19 cellular contexts compared by ENCODE assay signal in the genomic region with DNA sequence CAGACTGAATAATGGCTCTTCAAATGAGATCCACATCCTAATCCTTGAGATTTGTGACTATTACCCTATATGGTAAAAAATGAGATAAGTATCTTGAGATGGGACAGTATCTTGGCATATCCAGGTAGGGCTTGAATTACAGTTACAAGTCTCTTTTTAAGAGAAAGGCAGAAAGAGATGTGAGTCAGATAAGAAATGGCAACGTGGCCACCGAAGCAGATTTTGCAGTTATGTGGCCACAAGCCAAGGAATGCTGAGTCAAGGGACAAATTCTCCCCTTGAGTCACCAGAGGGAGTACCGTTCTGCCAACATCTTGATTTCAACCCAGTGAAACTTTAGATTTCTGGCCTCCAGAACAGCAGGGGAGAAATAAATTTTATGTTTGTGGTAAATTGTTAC.
DNase-seq lines count a peak whose midpoint lies in the region; ATAC-seq, FAIRE-seq and TF ChIP-seq lines count a peak whose summit lies in the region.
"Had no signal": no experiment of that assay in that cellular context is flagged by ENCODE, and none has a peak within 500 bp of the region (broad histone marks: within the 10 kb centered on the region; RNA-seq: fewer than 3 reads in every experiment).

No MANE protein-coding gene starts in this region.

- FAIRE-seq in HepG2 (lab: Jason Lieb, UNC): no peak
- FAIRE-seq: GM12878 had no signal

- no peaks in the 10 kb centered on the region for H3K9me3 ChIP-seq in HepG2 (ENCODE audit: low read length)
- H3K9me3 ChIP-seq: colonic mucosa, upper lobe of left lung had no signal

- H3K4me3 ChIP-seq in astrocyte of the spinal cord (ENCODE audit: low read depth, low read length) (no peak overlapping the region), HepG2 (replicated peaks in 1 of 3; ENCODE audit: insufficient read depth in 1 of 3, low read depth in 2 of 3, low read length in 3 of 3) (no peak overlapping the region)
- H3K4me3 ChIP-seq: colonic mucosa, GM12878, upper lobe of left lung had no signal

- TF ChIP-seq CTCF in astrocyte of the spinal cord (IDR thresholded peaks at IDR 0.05; ENCODE audit: low read depth, low read length) (no peak), HepG2 (CRISPR knock-in tag; IDR thresholded peaks at IDR 0.05) (no peak)

- H2AFZ ChIP-seq in HepG2 (ENCODE audit: low read length): no peak overlapping the region
- H2AFZ ChIP-seq: parathyroid adenoma had no signal

- TF ChIP-seq EP300 in HepG2 (IDR thresholded peaks at IDR 0.05; ENCODE audit: low read depth in 2 of 2, low read length in 2 of 2) (no peak), HepG2 (CRISPR knock-in tag; IDR thresholded peaks at IDR 0.05; ENCODE audit: borderline replicate concordance) (no peak)

- POLR2A ChIA-PET in HepG2 (lab: Yijun Ruan, JAX): no interaction called here

- ATAC-seq in GM21786 (IDR thresholded peaks at IDR 0.05; ENCODE audit: unreplicated experiment): no peak
- no peak for ATAC-seq in HG03135 (IDR thresholded peaks at IDR 0.05; ENCODE audit: unreplicated experiment)
- ATAC-seq in HepG2: no peak
- ATAC-seq: GM12878 had no signal

- 7% methylated on average over 3 of the region's 3 CpGs for WGBS in HepG2 (ENCODE audit: low lambda C conversion rate)

- no peaks in the 10 kb centered on the region for H4K20me1 ChIP-seq in HepG2 (ENCODE audit: insufficient read depth, low read length)

- no peaks in the 10 kb centered on the region for H3K79me2 ChIP-seq in HepG2 (ENCODE audit: insufficient read depth, low read length)
- H3K79me2 ChIP-seq: parathyroid adenoma had no signal

- H3K27ac ChIP-seq in HepG2 (ENCODE audit: extremely low read length, insufficient read depth, low read length): no peak overlapping the region
- H3K27ac ChIP-seq: colonic mucosa, parathyroid adenoma, upper lobe of left lung had no signal

- no peak overlapping the region for H3K4me2 ChIP-seq in HepG2 (ENCODE audit: low read depth, low read length)

- TF ChIP-seq RAD21 in HepG2 (CRISPR knock-in tag; IDR thresholded peaks at IDR 0.05): no peak

- H3K9ac ChIP-seq in HepG2 (ENCODE audit: insufficient read depth, low read depth, low read length): no peak overlapping the region
- H3K9ac ChIP-seq: parathyroid adenoma had no signal

- intact Hi-C loops in HepG2 (cut with micrococcal nuclease; ENCODE audit: unreplicated experiment): no loop called here

- peak; percentile 1 for DNase-seq in Daoy (ENCODE audit: low read depth)
- DNase-seq in NCI-H2196 (lab: John Stamatoyannopoulos, UW; ENCODE audit: unreplicated experiment): peak; percentile 8
- DNase-seq in astrocyte of the spinal cord (ENCODE audit: low read depth, low spot score): peak; percentile 89
- DNase-seq in kidney tubule cell (ENCODE audit: low spot score): peak; percentile 63
- no peak for DNase-seq in hippocampal formation (lab: John Stamatoyannopoulos, UW)
- no peak for DNase-seq in HepG2 (ENCODE audit: low spot score)
- DNase-seq: activated CD4-positive, CD25-positive, alpha-beta regulatory T cell treated with anti-CD3 and anti-CD28 coated beads, Interleukin-2, amount 50 U/mL, for 72 hours; activated naive CD8-positive, alpha-beta T cell treated with anti-CD3 and anti-CD28 coated beads, Interleukin-2, amount 10 ng/mL, durations not matched to agents 7 days and 5 days; AML-193; colonic mucosa; DMS79; foreskin melanocyte; immature natural killer cell; stimulated activated CD8-positive, alpha-beta memory T cell treated with anti-CD3 and anti-CD28 coated beads, Interleukin-4, amount 100 ng/mL, for 48 hours; upper lobe of left lung had no signal

- no peaks in the 10 kb centered on the region for H3K4me1 ChIP-seq in HepG2 (ENCODE audit: insufficient read depth, low read length)
- H3K4me1 ChIP-seq: colonic mucosa, parathyroid adenoma, upper lobe of left lung had no signal

- BruUV-seq in HepG2 (replicated peaks; lab: Mats Ljungman, UMichigan): no TSS peak

- no peaks in the 10 kb centered on the region for H3K27me3 ChIP-seq in HepG2 (ENCODE audit: control insufficient read depth in 1 of 2, insufficient read depth in 2 of 2, low read length in 2 of 2)
- H3K27me3 ChIP-seq: colonic mucosa, upper lobe of left lung had no signal

- H3K36me3 ChIP-seq in HepG2 (replicated peaks in 1 of 2; ENCODE audit: control insufficient read depth in 1 of 2, insufficient read depth in 2 of 2, low read length in 2 of 2): no peaks in the 10 kb centered on the region
- H3K36me3 ChIP-seq: colonic mucosa, upper lobe of left lung had no signal

- CTCF ChIA-PET in HepG2 (lab: Yijun Ruan, JAX; ENCODE audit: low intra/inter-chr PET ratio, low total read pairs): no interaction called here

- in situ Hi-C loops in astrocyte of the spinal cord (cut with HindIII; ENCODE audit: low sequenced_read_pairs): no loop called here
- in situ Hi-C loops in HepG2 (cut with HindIII; ENCODE audit: extremely low pct_ligation_motif_present, low pct_unique_long_range_greater_than_20kb): no loop called here

- no peak for TF ChIP-seq POLR2A in HepG2 (IDR thresholded peaks at IDR 0.05; ENCODE audit: insufficient read depth in 1 of 2, low read depth in 2 of 2, low read length in 2 of 2)

TF ChIP-seq in HepG2, 621 proteins besides CTCF, POLR2A, EP300 and RAD21:
- TF ChIP-seq KAT8 (CRISPR knock-in tag; IDR thresholded peaks at IDR 0.05): no peak
- no peak for TF ChIP-seq YEATS2 (CRISPR knock-in tag; IDR thresholded peaks at IDR 0.05; ENCODE audit: borderline replicate concordance)
- no peak for TF ChIP-seq TARDBP (CRISPR knock-in tag; IDR thresholded peaks at IDR 0.05)
- TF ChIP-seq ZFX (CRISPR knock-in tag; IDR thresholded peaks at IDR 0.05; ENCODE audit: low read depth): no peak
- TF ChIP-seq ZNF572 (CRISPR knock-in tag; IDR thresholded peaks at IDR 0.05): no peak

Comparison
In these comparisons a context has a peak if more than half of its experiments do, and no peak if none do; other contexts are left out.
1. DNase-seq: peak in Daoy (single experiment), NCI-H2196 (single experiment), astrocyte of the spinal cord (single experiment) and kidney tubule cell (single experiment); none in hippocampal formation (0 of 2) and HepG2 (single experiment).